In the genomic region with DNA sequence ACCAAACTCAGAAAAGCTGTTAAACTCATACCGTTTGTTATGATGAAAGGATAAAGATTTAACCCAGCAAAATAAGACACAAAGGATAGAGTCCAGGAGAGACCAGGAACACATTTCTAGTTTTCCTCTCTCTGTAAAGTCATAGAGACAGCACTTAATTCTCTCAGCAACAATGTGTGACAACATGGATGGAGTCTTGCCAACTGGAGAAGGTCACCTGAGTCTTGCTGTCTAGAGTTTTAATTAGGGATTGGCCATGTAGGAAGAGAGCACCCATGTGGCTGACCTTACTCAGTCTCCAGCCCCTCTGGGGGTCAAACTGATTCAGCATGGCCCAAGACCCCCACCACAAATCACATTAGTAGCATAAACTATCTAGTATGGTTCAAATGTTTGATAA, we compare ENCODE assay signal across 22 cellular contexts.
"Had no signal": no experiment of that assay in that cellular context is flagged by ENCODE, and none has a peak within 500 bp of the region (broad histone marks: within the 10 kb centered on the region; RNA-seq: fewer than 3 reads in every experiment).

No MANE protein-coding gene starts in this region.

- H3K4me3 Mint-ChIP-seq: activated B cell treated with CpG ODN at 0.5 μM for 24 hours; activated CD4-positive, alpha-beta T cell treated with anti-CD3 and anti-CD28 coated beads, Interleukin-2, amount 10 ng/mL, durations not matched to agents 24 days and 14 days; activated CD8-positive, alpha-beta T cell treated with anti-CD3 and anti-CD28 coated beads, Interleukin-2, amount 10 ng/mL, durations not matched to agents 7 days and 5 days; activated naive CD8-positive, alpha-beta T cell treated with anti-CD3 and anti-CD28 coated beads for 36 hours; dendritic cell treated with granulocyte-macrophage colony-stimulating factor and Interleukin-4, amounts not matched to agents 40 ng/mL and 50 ng/mL, for 4 days; memory B cell; neural progenitor cell; T-helper 2 cell treated with Interferon-gamma antibody and Interleukin-4, amounts not matched to agents 5 μg/mL and 100 μg/mL, for 36 hours had no signal

- DNase-seq: activated B cell treated with CpG ODN at 0.5 μM for 24 hours; activated CD4-positive, alpha-beta T cell treated with anti-CD3 and anti-CD28 coated beads, Interleukin-2, amount 10 ng/mL, durations not matched to agents 24 days and 14 days; activated CD8-positive, alpha-beta memory T cell treated with anti-CD3 and anti-CD28 coated beads, Interleukin-2, amount 50 U/mL, for 4 hours; activated CD8-positive, alpha-beta T cell treated with anti-CD3 and anti-CD28 coated beads, Interleukin-2, amount 10 ng/mL, durations not matched to agents 7 days and 5 days; activated gamma-delta T cell; activated naive CD8-positive, alpha-beta T cell treated with anti-CD3 and anti-CD28 coated beads for 36 hours; activated T-cell treated with anti-CD3 and anti-CD28 coated beads, Interleukin-2, amount 50 U/mL, for 48 hours; cerebellar nuclear complex; effector memory CD4-positive, alpha-beta T cell; islet precursor cell; left lung; ovary; stimulated activated CD4-positive, alpha-beta T cell treated with anti-CD3 and anti-CD28 coated beads, Interleukin-15, amount 100 ng/mL, for 24 hours; stimulated activated CD4-positive, alpha-beta T cell treated with anti-CD3 and anti-CD28 coated beads, Interleukin-4, amount 100 ng/mL, for 1 hour; stimulated activated naive CD4-positive, alpha-beta T cell treated with Interleukin-2 at 50 U/mL for 16 hours; SW 1271; upper lobe of left lung had no signal

- H3K27ac Mint-ChIP-seq: activated B cell treated with CpG ODN at 0.5 μM for 24 hours; activated CD4-positive, alpha-beta T cell treated with anti-CD3 and anti-CD28 coated beads, Interleukin-2, amount 10 ng/mL, durations not matched to agents 24 days and 14 days; activated CD8-positive, alpha-beta T cell treated with anti-CD3 and anti-CD28 coated beads, Interleukin-2, amount 10 ng/mL, durations not matched to agents 7 days and 5 days; activated naive CD8-positive, alpha-beta T cell treated with anti-CD3 and anti-CD28 coated beads for 36 hours; dendritic cell treated with granulocyte-macrophage colony-stimulating factor and Interleukin-4, amounts not matched to agents 40 ng/mL and 50 ng/mL, for 4 days; memory B cell; T-helper 2 cell treated with Interferon-gamma antibody and Interleukin-4, amounts not matched to agents 5 μg/mL and 100 μg/mL, for 36 hours had no signal

- H3K27me3 Mint-ChIP-seq: activated B cell treated with CpG ODN at 0.5 μM for 24 hours; activated CD4-positive, alpha-beta T cell treated with anti-CD3 and anti-CD28 coated beads, Interleukin-2, amount 10 ng/mL, durations not matched to agents 24 days and 14 days; activated naive CD8-positive, alpha-beta T cell treated with anti-CD3 and anti-CD28 coated beads for 36 hours; dendritic cell treated with granulocyte-macrophage colony-stimulating factor and Interleukin-4, amounts not matched to agents 40 ng/mL and 50 ng/mL, for 4 days; memory B cell had no signal

- H3K36me3 Mint-ChIP-seq: neural progenitor cell had no signal

- H3K9me3 ChIP-seq: left lung, ovary, SJSA1, upper lobe of left lung had no signal

- ATAC-seq: activated CD8-positive, alpha-beta T cell treated with anti-CD3 and anti-CD28 coated beads, Interleukin-2, amount 10 ng/mL, durations not matched to agents 7 days and 5 days; left lung had no signal

- H3K9me3 Mint-ChIP-seq: activated B cell treated with CpG ODN at 0.5 μM for 24 hours; activated naive CD8-positive, alpha-beta T cell treated with anti-CD3 and anti-CD28 coated beads for 36 hours; dendritic cell treated with granulocyte-macrophage colony-stimulating factor and Interleukin-4, amounts not matched to agents 40 ng/mL and 50 ng/mL, for 4 days; memory B cell; neural progenitor cell; T-helper 2 cell treated with Interferon-gamma antibody and Interleukin-4, amounts not matched to agents 5 μg/mL and 100 μg/mL, for 36 hours had no signal
